In genomic region chr3:180747805-180748361, GRCh38 we compare ENCODE assay signal across 1 cellular context.
TF ChIP-seq lines count a peak whose summit lies in the region.

No MANE protein-coding gene starts in this region.

TF ChIP-seq in K562, 482 proteins besides CTCF, POLR2A, EP300 and RAD21 (continued from another document):
- TF ChIP-seq E2F8 (IDR thresholded peaks at IDR 0.05; ENCODE audit: low read depth, partially characterized antibody): no peak
